1 cellular context compared by ENCODE assay signal in the genomic region with DNA sequence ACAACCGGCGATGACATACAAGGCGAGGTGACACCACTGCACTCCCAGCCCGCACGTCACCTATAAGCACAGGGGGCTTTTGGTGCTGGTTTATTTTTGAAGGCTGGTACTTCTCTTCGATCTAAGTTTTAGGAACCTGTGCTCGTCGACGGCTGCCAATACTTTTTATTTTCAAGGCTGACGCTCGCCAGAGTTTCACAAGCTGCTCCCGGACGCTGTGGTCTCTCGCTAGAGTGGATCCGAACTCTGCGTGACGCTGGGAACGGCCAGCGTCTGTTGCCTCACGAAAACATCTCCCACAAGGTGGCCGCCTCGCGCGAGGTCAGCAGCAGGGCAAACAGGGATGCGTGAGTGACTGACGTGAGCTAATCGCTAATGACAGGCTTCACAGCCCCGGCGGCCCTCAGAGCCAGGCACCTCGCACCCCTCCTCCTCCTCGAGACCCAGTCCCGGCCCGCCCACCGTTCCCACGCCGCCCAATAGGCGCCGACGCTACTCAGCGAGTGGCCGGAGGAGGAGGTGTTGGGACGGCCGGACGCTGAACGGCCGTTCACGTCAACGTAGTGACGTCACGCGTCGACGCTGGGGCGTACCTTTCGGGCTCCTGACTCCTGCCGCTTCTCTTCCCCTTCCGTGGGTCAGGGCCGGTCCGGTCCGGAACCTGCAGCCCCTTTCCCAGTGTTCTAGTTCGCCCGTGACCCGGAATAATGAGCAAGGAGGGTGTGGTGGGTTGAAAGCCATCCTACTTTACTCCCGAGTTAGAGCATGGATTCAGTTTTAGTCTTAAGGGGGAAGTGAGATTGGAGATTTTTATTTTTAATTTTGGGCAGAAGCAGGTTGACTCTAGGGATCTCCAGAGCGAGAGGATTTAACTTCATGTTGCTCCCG.
TF ChIP-seq lines count a peak whose summit lies in the region.

A gene (plus strand): TSS at position 621 of the 888 bp plus-strand sequence. CDS start 15,351 bp downstream, outside the sequence.

TF ChIP-seq in HepG2, 621 proteins besides CTCF, POLR2A, EP300 and RAD21 (continued from another document and continues in another):
- TF ChIP-seq, protein P1, sequence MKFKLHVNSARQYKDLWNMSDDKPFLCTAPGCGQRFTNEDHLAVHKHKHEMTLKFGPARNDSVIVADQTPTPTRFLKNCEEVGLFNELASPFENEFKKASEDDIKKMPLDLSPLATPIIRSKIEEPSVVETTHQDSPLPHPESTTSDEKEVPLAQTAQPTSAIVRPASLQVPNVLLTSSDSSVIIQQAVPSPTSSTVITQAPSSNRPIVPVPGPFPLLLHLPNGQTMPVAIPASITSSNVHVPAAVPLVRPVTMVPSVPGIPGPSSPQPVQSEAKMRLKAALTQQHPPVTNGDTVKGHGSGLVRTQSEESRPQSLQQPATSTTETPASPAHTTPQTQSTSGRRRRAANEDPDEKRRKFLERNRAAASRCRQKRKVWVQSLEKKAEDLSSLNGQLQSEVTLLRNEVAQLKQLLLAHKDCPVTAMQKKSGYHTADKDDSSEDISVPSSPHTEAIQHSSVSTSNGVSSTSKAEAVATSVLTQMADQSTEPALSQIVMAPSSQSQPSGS (CRISPR knock-in tag; IDR thresholded peaks at IDR 0.05), result peak; percentile 97
- TF ChIP-seq KDM6A (CRISPR knock-in tag; IDR thresholded peaks at IDR 0.05; ENCODE audit: low read depth), result no peak
- TF ChIP-seq XRCC5 (optimal IDR thresholded peaks at IDR 0.05; ENCODE audit: low read length), result peak; percentile 69
- TF ChIP-seq ZNF251 (CRISPR knock-in tag; IDR thresholded peaks at IDR 0.05), result 0 out of 2 replicates have a peak, but pooled peaks have one; percentile 27
- TF ChIP-seq ZNF674 (CRISPR knock-in tag; IDR thresholded peaks at IDR 0.05; ENCODE audit: low read depth), result 0 out of 2 replicates have a peak, but pooled peaks have one; percentile 72
- no peak; the same call in 1 of the 2 replicates for TF ChIP-seq NR2F2 (IDR thresholded peaks at IDR 0.05; ENCODE audit: borderline replicate concordance, low read depth)
- TF ChIP-seq MTA1 (CRISPR knock-in tag; IDR thresholded peaks at IDR 0.05; ENCODE audit: borderline replicate concordance), result peak; percentile 50; the same call in 1 of the 2 replicates
- TF ChIP-seq ZEB1 (IDR thresholded peaks at IDR 0.05; ENCODE audit: insufficient replicate concordance, low read depth), result no peak
- TF ChIP-seq KLF11 (CRISPR knock-in tag; IDR thresholded peaks at IDR 0.05), result peak; percentile 90; the same call in 1 of the 2 replicates
- TF ChIP-seq MYC (CRISPR knock-in tag; IDR thresholded peaks at IDR 0.05; ENCODE audit: borderline replicate concordance), result peak; percentile 76
- TF ChIP-seq HHEX (CRISPR knock-in tag; IDR thresholded peaks at IDR 0.05), result no peak
- peak; percentile 96 for TF ChIP-seq MEIS2 (CRISPR knock-in tag; IDR thresholded peaks at IDR 0.05)
- TF ChIP-seq, protein P2, sequence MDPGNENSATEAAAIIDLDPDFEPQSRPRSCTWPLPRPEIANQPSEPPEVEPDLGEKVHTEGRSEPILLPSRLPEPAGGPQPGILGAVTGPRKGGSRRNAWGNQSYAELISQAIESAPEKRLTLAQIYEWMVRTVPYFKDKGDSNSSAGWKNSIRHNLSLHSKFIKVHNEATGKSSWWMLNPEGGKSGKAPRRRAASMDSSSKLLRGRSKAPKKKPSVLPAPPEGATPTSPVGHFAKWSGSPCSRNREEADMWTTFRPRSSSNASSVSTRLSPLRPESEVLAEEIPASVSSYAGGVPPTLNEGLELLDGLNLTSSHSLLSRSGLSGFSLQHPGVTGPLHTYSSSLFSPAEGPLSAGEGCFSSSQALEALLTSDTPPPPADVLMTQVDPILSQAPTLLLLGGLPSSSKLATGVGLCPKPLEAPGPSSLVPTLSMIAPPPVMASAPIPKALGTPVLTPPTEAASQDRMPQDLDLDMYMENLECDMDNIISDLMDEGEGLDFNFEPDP (CRISPR knock-in tag; conservative IDR thresholded peaks at IDR 0.05), result no peak
- TF ChIP-seq REL (CRISPR knock-in tag; conservative IDR thresholded peaks at IDR 0.05), result no peak
- no peak for TF ChIP-seq ZNF12 (CRISPR knock-in tag; IDR thresholded peaks at IDR 0.05)
- peak; percentile 82 for TF ChIP-seq RBFOX2 (IDR thresholded peaks at IDR 0.05; ENCODE audit: low read depth, low read length)
- TF ChIP-seq, protein P3, sequence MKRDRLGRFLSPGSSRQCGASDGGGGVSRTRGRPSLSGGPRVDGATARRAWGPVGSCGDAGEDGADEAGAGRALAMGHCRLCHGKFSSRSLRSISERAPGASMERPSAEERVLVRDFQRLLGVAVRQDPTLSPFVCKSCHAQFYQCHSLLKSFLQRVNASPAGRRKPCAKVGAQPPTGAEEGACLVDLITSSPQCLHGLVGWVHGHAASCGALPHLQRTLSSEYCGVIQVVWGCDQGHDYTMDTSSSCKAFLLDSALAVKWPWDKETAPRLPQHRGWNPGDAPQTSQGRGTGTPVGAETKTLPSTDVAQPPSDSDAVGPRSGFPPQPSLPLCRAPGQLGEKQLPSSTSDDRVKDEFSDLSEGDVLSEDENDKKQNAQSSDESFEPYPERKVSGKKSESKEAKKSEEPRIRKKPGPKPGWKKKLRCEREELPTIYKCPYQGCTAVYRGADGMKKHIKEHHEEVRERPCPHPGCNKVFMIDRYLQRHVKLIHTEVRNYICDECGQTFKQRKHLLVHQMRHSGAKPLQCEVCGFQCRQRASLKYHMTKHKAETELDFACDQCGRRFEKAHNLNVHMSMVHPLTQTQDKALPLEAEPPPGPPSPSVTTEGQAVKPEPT (CRISPR knock-in tag; IDR thresholded peaks at IDR 0.05; ENCODE audit: low read depth), result no peak
- TF ChIP-seq PITX1 (CRISPR knock-in tag; IDR thresholded peaks at IDR 0.05), result no peak
- no peak for TF ChIP-seq KLF13 (CRISPR knock-in tag; IDR thresholded peaks at IDR 0.05)
- 0 out of 2 replicates have a peak, but pooled peaks have one; percentile 16 for TF ChIP-seq KDM1A (CRISPR knock-in tag; IDR thresholded peaks at IDR 0.05)
- peak; percentile 36; the same call in 1 of the 2 replicates for TF ChIP-seq ZNF230 (CRISPR knock-in tag; IDR thresholded peaks at IDR 0.05)
- TF ChIP-seq, protein P4, sequence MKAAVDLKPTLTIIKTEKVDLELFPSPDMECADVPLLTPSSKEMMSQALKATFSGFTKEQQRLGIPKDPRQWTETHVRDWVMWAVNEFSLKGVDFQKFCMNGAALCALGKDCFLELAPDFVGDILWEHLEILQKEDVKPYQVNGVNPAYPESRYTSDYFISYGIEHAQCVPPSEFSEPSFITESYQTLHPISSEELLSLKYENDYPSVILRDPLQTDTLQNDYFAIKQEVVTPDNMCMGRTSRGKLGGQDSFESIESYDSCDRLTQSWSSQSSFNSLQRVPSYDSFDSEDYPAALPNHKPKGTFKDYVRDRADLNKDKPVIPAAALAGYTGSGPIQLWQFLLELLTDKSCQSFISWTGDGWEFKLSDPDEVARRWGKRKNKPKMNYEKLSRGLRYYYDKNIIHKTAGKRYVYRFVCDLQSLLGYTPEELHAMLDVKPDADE (CRISPR knock-in tag; IDR thresholded peaks at IDR 0.05), result no peak
- peak; percentile 91; the same call in 1 of the 2 replicates for TF ChIP-seq KMT2A (CRISPR knock-in tag; IDR thresholded peaks at IDR 0.05)
- peak; percentile 34; the same call in 1 of the 2 replicates for TF ChIP-seq BCL6 (CRISPR knock-in tag; IDR thresholded peaks at IDR 0.05)
- no peak for TF ChIP-seq ARNT2 (CRISPR knock-in tag; IDR thresholded peaks at IDR 0.05; ENCODE audit: low read depth)
- no peak for TF ChIP-seq ZNF530 (CRISPR knock-in tag; IDR thresholded peaks at IDR 0.05; ENCODE audit: low read depth)
- no peak for TF ChIP-seq ZNF432 (CRISPR knock-in tag; IDR thresholded peaks at IDR 0.05; ENCODE audit: borderline replicate concordance)
- TF ChIP-seq PAF1 (CRISPR knock-in tag; IDR thresholded peaks at IDR 0.05), result no peak
- no peak for TF ChIP-seq HDAC6 (IDR thresholded peaks at IDR 0.05; ENCODE audit: low read depth, low read length)
- TF ChIP-seq ZNF546 (CRISPR knock-in tag; conservative IDR thresholded peaks at IDR 0.05), result no peak; the same call in 1 of the 2 replicates
- peak; percentile 91 for TF ChIP-seq THAP11 (CRISPR knock-in tag; IDR thresholded peaks at IDR 0.05)
- peak; percentile 82 for TF ChIP-seq PHF8 (CRISPR knock-in tag; IDR thresholded peaks at IDR 0.05)
- TF ChIP-seq, protein P5, sequence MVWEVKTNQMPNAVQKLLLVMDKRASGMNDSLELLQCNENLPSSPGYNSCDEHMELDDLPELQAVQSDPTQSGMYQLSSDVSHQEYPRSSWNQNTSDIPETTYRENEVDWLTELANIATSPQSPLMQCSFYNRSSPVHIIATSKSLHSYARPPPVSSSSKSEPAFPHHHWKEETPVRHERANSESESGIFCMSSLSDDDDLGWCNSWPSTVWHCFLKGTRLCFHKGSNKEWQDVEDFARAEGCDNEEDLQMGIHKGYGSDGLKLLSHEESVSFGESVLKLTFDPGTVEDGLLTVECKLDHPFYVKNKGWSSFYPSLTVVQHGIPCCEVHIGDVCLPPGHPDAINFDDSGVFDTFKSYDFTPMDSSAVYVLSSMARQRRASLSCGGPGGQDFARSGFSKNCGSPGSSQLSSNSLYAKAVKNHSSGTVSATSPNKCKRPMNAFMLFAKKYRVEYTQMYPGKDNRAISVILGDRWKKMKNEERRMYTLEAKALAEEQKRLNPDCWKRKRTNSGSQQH (CRISPR knock-in tag; IDR thresholded peaks at IDR 0.05; ENCODE audit: low read depth), result peak; percentile 58; the same call in 1 of the 2 replicates
- TF ChIP-seq ARNT (IDR thresholded peaks at IDR 0.05), result no peak
- no peak; the same call in 1 of the 2 replicates for TF ChIP-seq WIZ (CRISPR knock-in tag; IDR thresholded peaks at IDR 0.05)
- no peak for TF ChIP-seq ZNF713 (CRISPR knock-in tag; IDR thresholded peaks at IDR 0.05)
- TF ChIP-seq ZNF775 (CRISPR knock-in tag; IDR thresholded peaks at IDR 0.05; ENCODE audit: borderline replicate concordance), result no peak
- no peak for TF ChIP-seq XBP1 (CRISPR knock-in tag; IDR thresholded peaks at IDR 0.05)
- TF ChIP-seq EED (CRISPR knock-in tag; IDR thresholded peaks at IDR 0.05), result no peak; the same call in 1 of the 2 replicates
- TF ChIP-seq, protein P6, sequence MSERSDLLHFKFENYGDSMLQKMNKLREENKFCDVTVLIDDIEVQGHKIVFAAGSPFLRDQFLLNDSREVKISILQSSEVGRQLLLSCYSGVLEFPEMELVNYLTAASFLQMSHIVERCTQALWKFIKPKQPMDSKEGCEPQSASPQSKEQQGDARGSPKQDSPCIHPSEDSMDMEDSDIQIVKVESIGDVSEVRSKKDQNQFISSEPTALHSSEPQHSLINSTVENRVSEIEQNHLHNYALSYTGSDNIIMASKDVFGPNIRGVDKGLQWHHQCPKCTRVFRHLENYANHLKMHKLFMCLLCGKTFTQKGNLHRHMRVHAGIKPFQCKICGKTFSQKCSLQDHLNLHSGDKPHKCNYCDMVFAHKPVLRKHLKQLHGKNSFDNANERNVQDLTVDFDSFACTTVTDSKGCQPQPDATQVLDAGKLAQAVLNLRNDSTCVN (CRISPR knock-in tag; IDR thresholded peaks at IDR 0.05; ENCODE audit: borderline replicate concordance), result peak; percentile 73; the same call in 1 of the 2 replicates
- TF ChIP-seq ZBTB20 (CRISPR knock-in tag; IDR thresholded peaks at IDR 0.05; ENCODE audit: borderline replicate concordance, low read depth), result 0 out of 2 replicates have a peak, but pooled peaks have one; percentile 23
- TF ChIP-seq BRD4 (CRISPR knock-in tag; IDR thresholded peaks at IDR 0.05), result no peak
- TF ChIP-seq SP140L (CRISPR knock-in tag; IDR thresholded peaks at IDR 0.05; ENCODE audit: borderline replicate concordance), result no peak
- TF ChIP-seq HNRNPH1 (optimal IDR thresholded peaks at IDR 0.05; ENCODE audit: low read depth, low read length), result no peak
- TF ChIP-seq ZSCAN21 (CRISPR knock-in tag; IDR thresholded peaks at IDR 0.05; ENCODE audit: borderline replicate concordance), result 0 out of 2 replicates have a peak, but pooled peaks have one; percentile 19
- TF ChIP-seq ZSCAN25 (CRISPR knock-in tag; IDR thresholded peaks at IDR 0.05), result peak; percentile 77
- TF ChIP-seq, protein P7, sequence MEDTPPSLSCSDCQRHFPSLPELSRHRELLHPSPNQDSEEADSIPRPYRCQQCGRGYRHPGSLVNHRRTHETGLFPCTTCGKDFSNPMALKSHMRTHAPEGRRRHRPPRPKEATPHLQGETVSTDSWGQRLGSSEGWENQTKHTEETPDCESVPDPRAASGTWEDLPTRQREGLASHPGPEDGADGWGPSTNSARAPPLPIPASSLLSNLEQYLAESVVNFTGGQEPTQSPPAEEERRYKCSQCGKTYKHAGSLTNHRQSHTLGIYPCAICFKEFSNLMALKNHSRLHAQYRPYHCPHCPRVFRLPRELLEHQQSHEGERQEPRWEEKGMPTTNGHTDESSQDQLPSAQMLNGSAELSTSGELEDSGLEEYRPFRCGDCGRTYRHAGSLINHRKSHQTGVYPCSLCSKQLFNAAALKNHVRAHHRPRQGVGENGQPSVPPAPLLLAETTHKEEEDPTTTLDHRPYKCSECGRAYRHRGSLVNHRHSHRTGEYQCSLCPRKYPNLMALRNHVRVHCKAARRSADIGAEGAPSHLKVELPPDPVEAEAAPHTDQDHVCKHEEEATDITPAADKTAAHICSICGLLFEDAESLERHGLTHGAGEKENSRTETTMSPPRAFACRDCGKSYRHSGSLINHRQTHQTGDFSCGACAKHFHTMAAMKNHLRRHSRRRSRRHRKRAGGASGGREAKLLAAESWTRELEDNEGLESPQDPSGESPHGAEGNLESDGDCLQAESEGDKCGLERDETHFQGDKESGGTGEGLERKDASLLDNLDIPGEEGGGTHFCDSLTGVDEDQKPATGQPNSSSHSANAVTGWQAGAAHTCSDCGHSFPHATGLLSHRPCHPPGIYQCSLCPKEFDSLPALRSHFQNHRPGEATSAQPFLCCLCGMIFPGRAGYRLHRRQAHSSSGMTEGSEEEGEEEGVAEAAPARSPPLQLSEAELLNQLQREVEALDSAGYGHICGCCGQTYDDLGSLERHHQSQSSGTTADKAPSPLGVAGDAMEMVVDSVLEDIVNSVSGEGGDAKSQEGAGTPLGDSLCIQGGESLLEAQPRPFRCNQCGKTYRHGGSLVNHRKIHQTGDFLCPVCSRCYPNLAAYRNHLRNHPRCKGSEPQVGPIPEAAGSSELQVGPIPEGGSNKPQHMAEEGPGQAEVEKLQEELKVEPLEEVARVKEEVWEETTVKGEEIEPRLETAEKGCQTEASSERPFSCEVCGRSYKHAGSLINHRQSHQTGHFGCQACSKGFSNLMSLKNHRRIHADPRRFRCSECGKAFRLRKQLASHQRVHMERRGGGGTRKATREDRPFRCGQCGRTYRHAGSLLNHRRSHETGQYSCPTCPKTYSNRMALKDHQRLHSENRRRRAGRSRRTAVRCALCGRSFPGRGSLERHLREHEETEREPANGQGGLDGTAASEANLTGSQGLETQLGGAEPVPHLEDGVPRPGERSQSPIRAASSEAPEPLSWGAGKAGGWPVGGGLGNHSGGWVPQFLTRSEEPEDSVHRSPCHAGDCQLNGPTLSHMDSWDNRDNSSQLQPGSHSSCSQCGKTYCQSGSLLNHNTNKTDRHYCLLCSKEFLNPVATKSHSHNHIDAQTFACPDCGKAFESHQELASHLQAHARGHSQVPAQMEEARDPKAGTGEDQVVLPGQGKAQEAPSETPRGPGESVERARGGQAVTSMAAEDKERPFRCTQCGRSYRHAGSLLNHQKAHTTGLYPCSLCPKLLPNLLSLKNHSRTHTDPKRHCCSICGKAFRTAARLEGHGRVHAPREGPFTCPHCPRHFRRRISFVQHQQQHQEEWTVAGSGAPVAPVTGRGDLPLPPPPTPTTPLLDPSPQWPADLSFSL (CRISPR knock-in tag; IDR thresholded peaks at IDR 0.05), result no peak
- peak; percentile 11; the same call in 1 of the 2 replicates for TF ChIP-seq ZBTB7A (CRISPR knock-in tag; IDR thresholded peaks at IDR 0.05)
- TF ChIP-seq HNRNPL (IDR thresholded peaks at IDR 0.05; ENCODE audit: low read depth, low read length), result 0 out of 2 replicates have a peak, but pooled peaks have one; percentile 47
- peak; percentile 86 for TF ChIP-seq NFYC (CRISPR knock-in tag; IDR thresholded peaks at IDR 0.05)
- TF ChIP-seq ZSCAN12 (CRISPR knock-in tag; IDR thresholded peaks at IDR 0.05), result no peak
